Comparison of ENCODE assay signal across 12 cellular contexts in the genomic region with DNA sequence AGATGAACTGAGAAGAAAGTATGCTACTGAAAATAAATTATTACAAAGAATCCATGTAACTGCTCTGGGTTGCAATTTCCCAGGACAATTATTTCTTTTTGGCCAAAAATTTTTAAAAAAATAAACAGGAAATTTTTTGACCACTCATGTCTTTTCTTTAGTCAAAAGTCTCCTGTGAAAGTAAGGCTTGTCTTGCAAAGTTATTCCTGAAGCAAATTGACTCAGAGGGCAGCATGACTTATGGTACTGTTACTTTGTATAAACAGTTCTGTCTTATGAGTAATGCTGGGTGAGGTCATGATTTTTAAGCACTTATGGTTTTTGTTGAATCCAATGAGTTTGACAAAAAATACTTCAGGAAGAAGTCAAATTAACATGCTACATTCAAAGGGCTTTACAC.
DNase-seq lines count a peak whose midpoint lies in the region; ATAC-seq and TF ChIP-seq lines count a peak whose summit lies in the region.
"Had no signal": no experiment of that assay in that cellular context is flagged by ENCODE, and none has a peak within 500 bp of the region (broad histone marks: within the 10 kb centered on the region; RNA-seq: fewer than 3 reads in every experiment).

No MANE protein-coding gene starts in this region.

- dilution Hi-C loops in mammary epithelial cell (cut with HindIII; ENCODE audit: low sequenced_read_pairs): no loop called here

- H3K79me2 ChIP-seq in mammary epithelial cell (ENCODE audit: insufficient read depth, low read length): no peaks in the 10 kb centered on the region

- H3K36me3 ChIP-seq in mammary epithelial cell (ENCODE audit: insufficient read depth, low read length) (no peaks in the 10 kb centered on the region), kidney epithelial cell (ENCODE audit: control insufficient read depth, insufficient read depth, low read length) (no peaks in the 10 kb centered on the region)
- H3K36me3 ChIP-seq: pancreas had no signal

- H3K9ac ChIP-seq in mammary epithelial cell (ENCODE audit: insufficient read depth, low read length): no peak overlapping the region

- H3K9me3 ChIP-seq in mammary epithelial cell (replicated peaks; ENCODE audit: insufficient read depth, low read length): no peaks in the 10 kb centered on the region
- H3K9me3 ChIP-seq: pancreas had no signal

- peak overlapping the region; percentile 81 for H3K27ac ChIP-seq in mammary epithelial cell (ENCODE audit: insufficient read depth, low read depth, low read length)
- H3K27ac ChIP-seq: pancreas had no signal

- no TSS peak for BruUV-seq in mammary epithelial cell (replicated peaks; lab: Mats Ljungman, UMichigan)

- in situ Hi-C loops in mammary epithelial cell (cut with MboI; ENCODE audit: low sequenced_read_pairs in 2 of 2): no loop called here

- intact Hi-C loops in mammary epithelial cell (cut with micrococcal nuclease): no loop called here

- TF ChIP-seq CTCF in mammary epithelial cell (conservative IDR thresholded peaks at IDR 0.05 in 1 of 2, IDR thresholded peaks at IDR 0.05 in 1 of 2; ENCODE audit: extremely low read depth in 1 of 2, insufficient read depth in 1 of 2, low read depth in 1 of 2, low read length in 2 of 2): no peak
- no peak for TF ChIP-seq CTCF in kidney epithelial cell (IDR thresholded peaks at IDR 0.05; ENCODE audit: insufficient read depth, low read length, poor library complexity, severe bottlenecking)
- no peak for TF ChIP-seq CTCF in omental fat pad (IDR thresholded peaks at IDR 0.05)

- H3K27me3 ChIP-seq in mammary epithelial cell (ENCODE audit: insufficient read depth, low read length): no peaks in the 10 kb centered on the region
- H3K27me3 ChIP-seq in kidney epithelial cell (ENCODE audit: control insufficient read depth, insufficient read depth, low read length): no peaks in the 10 kb centered on the region
- H3K27me3 ChIP-seq: pancreas had no signal

- ATAC-seq in omental fat pad (ENCODE audit: low FRiP score): no peak

- no peak overlapping the region for H2AFZ ChIP-seq in mammary epithelial cell (ENCODE audit: low read depth, low read length)

- H3K4me3 ChIP-seq in mammary epithelial cell (replicated peaks in 1 of 3; ENCODE audit: insufficient read depth in 1 of 3, low read depth in 2 of 3, low read length in 3 of 3) (no peak overlapping the region), kidney epithelial cell (ENCODE audit: low read depth, low read length) (no peak overlapping the region)
- H3K4me3 ChIP-seq: pancreas had no signal

- CTCF ChIA-PET in mammary epithelial cell (lab: Charles Lee; ENCODE audit: low non-redundant PET): no interaction called here

- peaks cover 14% of the 10 kb centered on the region for H3K4me1 ChIP-seq in mammary epithelial cell (ENCODE audit: insufficient read depth, low read length)
- H3K4me1 ChIP-seq: pancreas had no signal

- DNase-seq in AG08396 (ENCODE audit: low spot score) (peak; percentile 33), LHCN-M2 (ENCODE audit: low read depth) (peak; percentile 97), mammary epithelial cell (peak; percentile 90), kidney epithelial cell (ENCODE audit: low read depth) (peak; percentile 97), SKM-1 (lab: John Stamatoyannopoulos, UW; ENCODE audit: unreplicated experiment) (no peak), NCI-H510A treated with DMSO at 0.1 percent for 48 hours (lab: John Stamatoyannopoulos, UW) (no peak), omental fat pad (ENCODE audit: low spot score) (no peak)
- no peak for DNase-seq in activated CD8-positive, alpha-beta memory T cell treated with anti-CD3 and anti-CD28 coated beads, Interleukin-2, amount 50 U/mL, for 4 hours
- DNase-seq: GOT3, immature natural killer cell, NCI-H2029, pancreas had no signal

- peak overlapping the region; percentile 64 for H3K4me2 ChIP-seq in mammary epithelial cell (ENCODE audit: insufficient read depth, low read depth, low read length)

- no peaks in the 10 kb centered on the region for H4K20me1 ChIP-seq in mammary epithelial cell (ENCODE audit: insufficient read depth, low read length)

Comparison
In these comparisons a context has a peak if more than half of its experiments do, and no peak if none do; other contexts are left out.
1. DNase-seq: peak in AG08396 (single experiment), LHCN-M2 (single experiment), mammary epithelial cell (single experiment) and kidney epithelial cell (single experiment); none in activated CD8-positive, alpha-beta memory T cell treated with anti-CD3 and anti-CD28 coated beads, Interleukin-2, amount 50 U/mL, for 4 hours (single experiment), SKM-1 (single experiment), NCI-H510A treated with DMSO at 0.1 percent for 48 hours (single experiment) and omental fat pad (single experiment).